Comparison of ENCODE assay signal across 8 cellular contexts in genomic region chr17:63600569-63601438, GRCh38. TPM values are rescaled to one million over a fixed set of nuclear protein-coding genes. Genes with fewer than 3 reads are reported as not detected.
A peak's percentile ranks its signal among the peaks of the same experiment; 100 is the strongest.
DNase-seq lines count a peak whose midpoint lies in the region; ATAC-seq and TF ChIP-seq lines count a peak whose summit lies in the region.

TSS of gene TACO1 (plus strand) at chr17:63600895. CDS start at chr17:63601084, 189 bp downstream.

- H3K4me3 ChIP-seq in dorsolateral prefrontal cortex: peak within 1 kb of the TSS; percentile 52 to 100 (median 95)
- H3K4me3 ChIP-seq in liver (ENCODE audit: low read depth in 1 of 3, low read length in 3 of 3): peak within 1 kb of the TSS; percentile 85 to 98 (median 95)

- DNase-seq in C1 segment of cervical spinal cord (lab: John Stamatoyannopoulos, UW): peak; percentile 8 to 84 (median 70)
- peak; percentile 74 for DNase-seq in NCI-H748 treated with DMSO at 0.1 percent for 48 hours (lab: John Stamatoyannopoulos, UW)
- peak; percentile 70 to 72 for DNase-seq in activated CD4-positive, alpha-beta T cell treated with anti-CD3 and anti-CD28 coated beads, Interleukin-2, amount 50 U/mL, for 4 hours
- DNase-seq in dorsolateral prefrontal cortex: peak; percentile 62 to 91 (median 78)
- peak; percentile 78 to 80 for DNase-seq in stimulated activated CD4-positive, alpha-beta T cell treated with anti-CD3 and anti-CD28 coated beads, Interleukin-2, amount 100 ng/mL, for 48 hours

- H3K9me3 ChIP-seq in liver (ENCODE audit: control insufficient read depth in 4 of 4, low read length in 3 of 4): no peaks in the 10 kb centered on the region

- H3K36me3 ChIP-seq in liver (ENCODE audit: control insufficient read depth in 4 of 4, insufficient read depth in 3 of 4, low read depth in 1 of 4, low read length in 3 of 4): peaks cover 1 to 17% (median 14%) of the 10 kb centered on the region in 4 donors

- TF ChIP-seq CTCF in dorsolateral prefrontal cortex (IDR thresholded peaks at IDR 0.05 in 54 of 56, conservative IDR thresholded peaks at IDR 0.05 in 2 of 56; ENCODE audit: low read depth in 1 of 56, partially characterized antibody in 56 of 56): peak in 42 of 56 donors; percentile 8 to 57 (median 33)
- TF ChIP-seq CTCF in liver (IDR thresholded peaks at IDR 0.05; ENCODE audit: low read depth, low read length, missing input control): no peak

- H3K27me3 ChIP-seq in dorsolateral prefrontal cortex (no peaks in the 10 kb centered on the region), liver (ENCODE audit: control insufficient read depth in 4 of 4, insufficient read depth in 4 of 4, low read length in 3 of 4) (no peaks in the 10 kb centered on the region)

- 1% methylated on average over 61 of the region's 61 CpGs for WGBS in liver

- peak within 1 kb of the TSS in 56 of 59 donors; percentile 2 to 93 (median 78) for H3K27ac ChIP-seq in dorsolateral prefrontal cortex
- H3K27ac ChIP-seq in liver (ENCODE audit: low read depth in 1 of 2, low read length in 2 of 2): peak within 1 kb of the TSS; percentile 85 to 87

- intact Hi-C loops in dorsolateral prefrontal cortex (cut with DNase I): loop anchor here in 1 of 2 donors (2.0 to 5.0 kb wide), 2 partner anchors 20 to 49 kb away; partner anchors contain the start of gene DCAF7

- TF ChIP-seq RAD21 in liver (IDR thresholded peaks at IDR 0.05): peak; percentile 36 to 45

- H3K4me1 ChIP-seq in liver (ENCODE audit: control insufficient read depth in 4 of 4, insufficient read depth in 4 of 4, low read length in 3 of 4): peaks cover 0 to 18% (median 14%) of the 10 kb centered on the region in 4 donors

- ATAC-seq in GM19372 (IDR thresholded peaks at IDR 0.05; ENCODE audit: low read depth, unreplicated experiment) (peak; percentile 80), HG03565 (IDR thresholded peaks at IDR 0.05; ENCODE audit: unreplicated experiment) (peak; percentile 76)

- peak within 1 kb of the TSS; percentile 91 to 97 for H3K9ac ChIP-seq in liver (ENCODE audit: low read depth in 1 of 2, low read length in 2 of 2)

TF ChIP-seq in liver, 16 proteins besides CTCF, POLR2A, EP300 and RAD21:
- peak; percentile 17 to 27 for TF ChIP-seq EGR1 (IDR thresholded peaks at IDR 0.05; ENCODE audit: low read depth in 2 of 2)
- TF ChIP-seq FOXA2 (IDR thresholded peaks at IDR 0.05): no peak
- TF ChIP-seq REST (IDR thresholded peaks at IDR 0.05): peak; percentile 74
- no peak for TF ChIP-seq FOXA1 (IDR thresholded peaks at IDR 0.05)
- peak; percentile 74 for TF ChIP-seq NR2F2 (IDR thresholded peaks at IDR 0.05)
- peak; percentile 58 for TF ChIP-seq MAX (IDR thresholded peaks at IDR 0.05)
- peak in 1 of 2 donors; percentile 56 for TF ChIP-seq JUND (IDR thresholded peaks at IDR 0.05)
- TF ChIP-seq RXRA (IDR thresholded peaks at IDR 0.05): peak; percentile 77 to 96
- TF ChIP-seq TAF1 (conservative IDR thresholded peaks at IDR 0.05): peak; percentile 74
- peak; percentile 96 to 97 for TF ChIP-seq GABPA (IDR thresholded peaks at IDR 0.05 in 1 of 2, conservative IDR thresholded peaks at IDR 0.05 in 1 of 2)
- peak; percentile 45 for TF ChIP-seq HNF4G (IDR thresholded peaks at IDR 0.05)
- peak; percentile 65 for TF ChIP-seq SP1 (IDR thresholded peaks at IDR 0.05)
- peak; percentile 57 to 76 for TF ChIP-seq HNF4A (conservative IDR thresholded peaks at IDR 0.05)
- TF ChIP-seq ZBTB33 (IDR thresholded peaks at IDR 0.05): peak; percentile 34
- TF ChIP-seq YY1 (IDR thresholded peaks at IDR 0.05): peak; percentile 87
- TF ChIP-seq ATF3 (IDR thresholded peaks at IDR 0.05): peak; percentile 39

RNA-seq across cellular contexts. Expression of gene TACO1, which starts in this region (rescaled TPM):
- total RNA-seq in dorsolateral prefrontal cortex (10 to 100 TPM; 11.2 to 27.0 (median 20.5) TPM), liver (10 to 100 TPM; 14.3 to 33.2 TPM)
- polyA plus RNA-seq in liver: 10 to 100 TPM; 50.1 to 55.8 TPM

Comparison
In these comparisons a context has a peak if more than half of its experiments do, and no peak if none do; other contexts are left out.
1. Peak in every context shown above with its lines: DNase-seq, ATAC-seq, H3K4me3 ChIP-seq and H3K27ac ChIP-seq.